Comparison of ENCODE assay signal across 1 cellular context in genomic region chr2:74177697-74178096, GRCh38.
TF ChIP-seq lines count a peak whose summit lies in the region.

No MANE protein-coding gene starts in this region.

TF ChIP-seq in H1, 55 proteins besides CTCF, POLR2A, EP300 and RAD21:
- TF ChIP-seq SP2 (IDR thresholded peaks at IDR 0.05; ENCODE audit: low read length) (no peak), CTBP2 (IDR thresholded peaks at IDR 0.05; ENCODE audit: borderline replicate concordance, insufficient read depth, insufficient read length, low read length) (no peak), POLR2AphosphoS5 (IDR thresholded peaks at IDR 0.05; ENCODE audit: low read depth, low read length) (no peak), SRF (IDR thresholded peaks at IDR 0.05; ENCODE audit: low read depth, low read length) (no peak), RNF2 (IDR thresholded peaks at IDR 0.05; ENCODE audit: borderline replicate concordance, low read depth, low read length, missing control alignments, poor library complexity, severe bottlenecking) (no peak), JUN (IDR thresholded peaks at IDR 0.05; ENCODE audit: low read depth, low read length) (no peak), SP4 (IDR thresholded peaks at IDR 0.05; ENCODE audit: low read length) (no peak), BRCA1 (IDR thresholded peaks at IDR 0.05; ENCODE audit: low read depth, low read length) (no peak)
